Comparison of ENCODE assay signal across 2 cellular contexts in the genomic region with DNA sequence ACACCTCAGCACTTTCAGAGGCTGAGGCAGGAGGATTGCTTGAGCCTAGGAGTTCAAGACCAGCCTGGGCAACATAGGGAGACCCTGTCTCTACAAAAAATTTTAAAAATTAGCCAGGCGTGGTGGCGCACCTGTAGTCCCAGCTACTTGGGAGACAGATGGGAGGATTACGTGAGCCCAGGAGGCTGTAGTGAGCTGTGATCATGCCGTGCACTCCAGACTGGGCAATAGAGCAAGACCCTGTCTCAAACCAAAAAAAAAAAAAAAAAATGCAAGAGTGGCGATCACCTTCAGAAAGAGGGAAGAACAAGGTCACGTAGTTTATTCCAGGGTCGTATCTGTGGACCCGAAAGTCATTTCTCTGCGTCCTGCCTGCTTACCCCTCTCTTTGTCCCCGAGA. TPM values are rescaled to one million over a fixed set of nuclear protein-coding genes. Genes with fewer than 3 reads are reported as not detected.
"Had no signal": no experiment of that assay in that cellular context is flagged by ENCODE, and none has a peak within 500 bp of the region (broad histone marks: within the 10 kb centered on the region; RNA-seq: fewer than 3 reads in every experiment).

No MANE protein-coding gene starts in this region.

RNA-seq across cellular contexts. Expression of a gene that starts 16.6 kb away (rescaled TPM):
- total RNA-seq: GM23248, IMR-90 had no signal
- polyA plus RNA-seq: GM23248, IMR-90 had no signal
